In the genomic region with DNA sequence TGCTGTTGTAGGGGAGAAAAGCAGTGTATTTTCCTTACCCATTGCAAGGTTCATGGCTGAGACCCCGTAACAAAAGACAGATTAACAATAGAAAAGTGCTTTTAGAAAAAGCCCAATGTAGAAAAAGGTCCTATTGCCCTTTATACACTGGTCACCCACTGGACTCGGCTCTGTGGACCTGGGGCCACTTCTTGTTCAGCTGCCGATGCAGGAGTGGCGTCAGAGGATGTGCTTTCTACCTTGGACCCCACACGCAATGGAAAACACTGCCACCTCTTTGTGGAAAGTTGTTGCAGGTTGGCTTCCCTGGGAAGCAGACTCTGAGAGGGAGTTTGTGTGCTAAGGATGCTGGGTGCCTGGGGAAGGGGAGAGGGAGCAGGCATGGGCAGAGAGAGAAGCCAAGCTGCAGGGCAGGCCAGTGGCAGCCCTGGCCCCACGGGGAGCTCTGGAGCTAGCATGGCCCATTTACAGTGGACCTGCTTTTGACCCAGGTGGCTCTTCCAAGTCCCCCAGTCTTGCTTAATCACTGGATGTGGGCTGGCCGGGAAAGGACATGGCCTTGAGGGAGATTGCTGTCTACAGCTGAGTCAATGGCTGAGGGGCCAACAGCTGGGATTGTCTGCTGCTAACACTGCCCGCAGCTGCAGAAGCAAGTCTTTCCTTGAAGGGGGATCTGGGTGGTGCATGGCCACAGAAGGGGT, we compare ENCODE assay signal across 20 cellular contexts.
DNase-seq lines count a peak whose midpoint lies in the region; ATAC-seq, FAIRE-seq and TF ChIP-seq lines count a peak whose summit lies in the region.
"Had no signal": no experiment of that assay in that cellular context is flagged by ENCODE, and none has a peak within 500 bp of the region (broad histone marks: within the 10 kb centered on the region; RNA-seq: fewer than 3 reads in every experiment).

No MANE protein-coding gene starts in this region.

- H3K36me3 Mint-ChIP-seq in activated naive CD4-positive, alpha-beta T cell treated with anti-CD3 and anti-CD28 coated beads, Interleukin-2, amount 50 U/mL, for 72 hours, result no peaks in the 10 kb centered on the region
- H3K36me3 Mint-ChIP-seq in stimulated activated memory B cell treated with anti-CD40 and anti-IgM and Interleukin-4, amounts not matched to agents 10 μg/mL and 1 μg/mL and 100 μg/mL, for 72 hours, result no peaks in the 10 kb centered on the region
- H3K36me3 Mint-ChIP-seq in activated naive CD4-positive, alpha-beta T cell treated with anti-CD3 and anti-CD28 coated beads for 36 hours (ENCODE audit: low read depth), result no peaks in the 10 kb centered on the region

- no peak overlapping the region for H3K27ac Mint-ChIP-seq in activated naive CD4-positive, alpha-beta T cell treated with anti-CD3 and anti-CD28 coated beads, Interleukin-2, amount 50 U/mL, for 72 hours
- H3K27ac Mint-ChIP-seq in stimulated activated memory B cell treated with anti-CD40 and anti-IgM and Interleukin-4, amounts not matched to agents 10 μg/mL and 1 μg/mL and 100 μg/mL, for 72 hours, result no peak overlapping the region
- H3K27ac Mint-ChIP-seq in activated naive CD4-positive, alpha-beta T cell treated with anti-CD3 and anti-CD28 coated beads for 36 hours, result no peak overlapping the region
- H3K27ac Mint-ChIP-seq: B cell had no signal

- TF ChIP-seq POLR2A in heart left ventricle (IDR thresholded peaks at IDR 0.05) (no peak), H1 (IDR thresholded peaks at IDR 0.05; ENCODE audit: control extremely low read depth in 1 of 2, low read depth in 2 of 2, low read length in 2 of 2) (no peak)

- no peak overlapping the region for H3K4me3 ChIP-seq in heart left ventricle
- H3K4me3 ChIP-seq in right atrium auricular region, result no peak overlapping the region
- H3K4me3 ChIP-seq in H1 (ENCODE audit: extremely low read depth in 1 of 4, insufficient read depth in 2 of 4, low read depth in 3 of 4, low read length in 4 of 4), result no peak overlapping the region
- no peak overlapping the region for H3K4me3 ChIP-seq in osteoblast (ENCODE audit: insufficient read depth, low read length)
- H3K4me3 ChIP-seq: HAP-1 had no signal

- no peak overlapping the region for H3K27ac ChIP-seq in heart left ventricle
- H3K27ac ChIP-seq in right atrium auricular region, result no peak overlapping the region
- no peak overlapping the region for H3K27ac ChIP-seq in H1 (ENCODE audit: low read depth, low read length)
- H3K27ac ChIP-seq in osteoblast (ENCODE audit: low read depth, low read length), result no peak overlapping the region
- H3K27ac ChIP-seq: HL-60 had no signal

- H3K79me2 ChIP-seq in H1 (ENCODE audit: control insufficient read depth in 1 of 2, insufficient read depth in 2 of 2, low read length in 2 of 2), result no peaks in the 10 kb centered on the region
- no peaks in the 10 kb centered on the region for H3K79me2 ChIP-seq in osteoblast (ENCODE audit: insufficient read depth, low read length)

- no peaks in the 10 kb centered on the region for H3K79me1 ChIP-seq in H1 (ENCODE audit: low read depth, low read length)

- TF ChIP-seq CTCF in heart left ventricle (IDR thresholded peaks at IDR 0.05), result no peak
- no peak for TF ChIP-seq CTCF in right atrium auricular region (IDR thresholded peaks at IDR 0.05)
- no peak for TF ChIP-seq CTCF in H1 (IDR thresholded peaks at IDR 0.05; ENCODE audit: control extremely low read depth in 1 of 3, insufficient read depth in 1 of 3, low read depth in 1 of 3, low read length in 3 of 3)
- TF ChIP-seq CTCF in osteoblast (IDR thresholded peaks at IDR 0.05; ENCODE audit: extremely low read depth, low read depth, low read length), result no peak

- POLR2A ChIA-PET in H1 (lab: Charles Lee; ENCODE audit: partially characterized antibody), result interaction anchor here (1.1 to 1.3 kb wide), 2 partner anchors 11 to 281 kb away, joined by 3 read pairs; no protein-coding TSS in a partner anchor

- DNase-seq in heart left ventricle, result peak in 1 of 5 donors; percentile 29
- DNase-seq in right atrium auricular region (ENCODE audit: low spot score), result no peak
- peak in 1 of 2 experiments; percentile 36 for DNase-seq in H1 (ENCODE audit: low read depth in 1 of 2, low spot score in 2 of 2)
- DNase-seq in osteoblast (ENCODE audit: insufficient read length, low spot score, missing footprints), result peak; percentile 52
- no peak for DNase-seq in NCI-H1930 (lab: John Stamatoyannopoulos, UW)
- no peak for DNase-seq in activated naive CD4-positive, alpha-beta T cell treated with anti-CD3 and anti-CD28 coated beads, Interleukin-2, amount 50 U/mL, for 72 hours (ENCODE audit: low spot score in 2 of 2)
- DNase-seq in activated naive CD4-positive, alpha-beta T cell treated with anti-CD3 and anti-CD28 coated beads for 36 hours, result no peak
- DNase-seq: COR-L47, MM.1S, NCI-H1092, NCI-H146, NCI-H2081, NCI-H446 treated with DMSO at 0.1 percent for 48 hours, SHP77 had no signal

- no peak overlapping the region for H2BK15ac ChIP-seq in H1 (ENCODE audit: low read length)

- no peaks in the 10 kb centered on the region for H3K23me2 ChIP-seq in H1 (ENCODE audit: low read depth, low read length)

- no peaks in the 10 kb centered on the region for H3K9me3 Mint-ChIP-seq in activated naive CD4-positive, alpha-beta T cell treated with anti-CD3 and anti-CD28 coated beads, Interleukin-2, amount 50 U/mL, for 72 hours
- H3K9me3 Mint-ChIP-seq in stimulated activated memory B cell treated with anti-CD40 and anti-IgM and Interleukin-4, amounts not matched to agents 10 μg/mL and 1 μg/mL and 100 μg/mL, for 72 hours, result no peaks in the 10 kb centered on the region
- no peaks in the 10 kb centered on the region for H3K9me3 Mint-ChIP-seq in activated naive CD4-positive, alpha-beta T cell treated with anti-CD3 and anti-CD28 coated beads for 36 hours

- H3K4me3 Mint-ChIP-seq in stimulated activated memory B cell treated with anti-CD40 and anti-IgM and Interleukin-4, amounts not matched to agents 10 μg/mL and 1 μg/mL and 100 μg/mL, for 72 hours, result no peak overlapping the region
- no peak overlapping the region for H3K4me3 Mint-ChIP-seq in activated naive CD4-positive, alpha-beta T cell treated with anti-CD3 and anti-CD28 coated beads for 36 hours
- H3K4me3 Mint-ChIP-seq: B cell had no signal

- H2BK120ac ChIP-seq in H1 (replicated peaks; ENCODE audit: low read depth, low read length), result no peak overlapping the region

- H4K5ac ChIP-seq in H1 (ENCODE audit: insufficient read length, low read depth, low read length), result no peak overlapping the region

- no peak overlapping the region for H3K14ac ChIP-seq in H1 (ENCODE audit: insufficient read length)

- ATAC-seq in heart left ventricle, result peak; percentile 22 to 75 (median 44)
- ATAC-seq in activated naive CD4-positive, alpha-beta T cell treated with anti-CD3 and anti-CD28 coated beads, Interleukin-2, amount 50 U/mL, for 72 hours, result no peak
- ATAC-seq in stimulated activated memory B cell treated with anti-CD40 and anti-IgM and Interleukin-4, amounts not matched to agents 10 μg/mL and 1 μg/mL and 100 μg/mL, for 72 hours, result no peak
- ATAC-seq: Panc1 had no signal

- H2AFZ ChIP-seq in H1 (ENCODE audit: low read length) (no peak overlapping the region; the same call in 1 of the 2 replicates), osteoblast (ENCODE audit: low read length) (no peak overlapping the region)

- no peaks in the 10 kb centered on the region for H3K4me1 Mint-ChIP-seq in stimulated activated memory B cell treated with anti-CD40 and anti-IgM and Interleukin-4, amounts not matched to agents 10 μg/mL and 1 μg/mL and 100 μg/mL, for 72 hours
- H3K4me1 Mint-ChIP-seq in activated naive CD4-positive, alpha-beta T cell treated with anti-CD3 and anti-CD28 coated beads for 36 hours (ENCODE audit: low read depth), result peaks cover 6% of the 10 kb centered on the region
- H3K4me1 Mint-ChIP-seq: B cell had no signal

- intact Hi-C loops in heart left ventricle (cut with DNase I), result no loop called here
- intact Hi-C loops in activated naive CD4-positive, alpha-beta T cell treated with anti-CD3 and anti-CD28 coated beads for 36 hours (cut with micrococcal nuclease), result no loop called here

- no peak for TF ChIP-seq EP300 in H1 (IDR thresholded peaks at IDR 0.05; ENCODE audit: borderline replicate concordance in 1 of 2, low read depth in 2 of 2, low read length in 2 of 2)

- no peak overlapping the region; the same call in 1 of the 2 replicates for H2BK5ac ChIP-seq in H1 (ENCODE audit: low read depth, low read length)

- H3K9ac ChIP-seq in H1 (replicated peaks in 1 of 4; ENCODE audit: extremely low read depth in 1 of 4, low read depth in 3 of 4, low read length in 3 of 4), result no peak overlapping the region

- H4K20me1 ChIP-seq in H1 (replicated peaks in 1 of 2; ENCODE audit: control insufficient read depth in 1 of 2, insufficient read depth in 2 of 2, low read length in 2 of 2) (no peaks in the 10 kb centered on the region), osteoblast (ENCODE audit: insufficient read depth, low read length) (no peaks in the 10 kb centered on the region)

- CTCF ChIA-PET in H1 (lab: Charles Lee; ENCODE audit: partially characterized antibody), result interaction anchor here (1.1 to 1.2 kb wide), 2 partner anchors 27 to 55 kb away, joined by 3 to 9 read pairs; no protein-coding TSS in a partner anchor
- CTCF ChIA-PET in activated naive CD4-positive, alpha-beta T cell treated with anti-CD3 and anti-CD28 coated beads for 36 hours (lab: Charles Lee), result interaction anchor here (1.1 kb wide), 2 partner anchors 55 to 68 kb away, joined by 3 read pairs; no protein-coding TSS in a partner anchor

- H3K4me2 ChIP-seq in H1 (ENCODE audit: insufficient read depth in 1 of 2, low read depth in 2 of 2, low read length in 2 of 2) (no peak overlapping the region), osteoblast (ENCODE audit: insufficient read depth, low read length) (no peak overlapping the region)

- no peak overlapping the region; the same call in 1 of the 2 replicates for H3K18ac ChIP-seq in H1 (ENCODE audit: extremely low read depth, low read length)

- H4K8ac ChIP-seq in H1 (ENCODE audit: extremely low read depth, insufficient read depth, low read length), result no peak overlapping the region

- H3K27me3 ChIP-seq in heart left ventricle (peaks cover 0 to 2% (median 0%) of the 10 kb centered on the region in 9 donors), right atrium auricular region (no peaks in the 10 kb centered on the region), H1 (replicated peaks in 1 of 4; ENCODE audit: control insufficient read depth in 3 of 4, extremely low read depth in 1 of 4, insufficient read depth in 3 of 4, low read length in 3 of 4) (no peaks in the 10 kb centered on the region; a peak in 1 of 7 replicates), osteoblast (ENCODE audit: insufficient read depth, low read length) (peaks cover 8% of the 10 kb centered on the region)

- peaks cover 64% of the 10 kb centered on the region for H3K27me3 Mint-ChIP-seq in stimulated activated memory B cell treated with anti-CD40 and anti-IgM and Interleukin-4, amounts not matched to agents 10 μg/mL and 1 μg/mL and 100 μg/mL, for 72 hours
- peaks cover 10% of the 10 kb centered on the region for H3K27me3 Mint-ChIP-seq in activated naive CD4-positive, alpha-beta T cell treated with anti-CD3 and anti-CD28 coated beads for 36 hours (ENCODE audit: low read depth)

- H2AK5ac ChIP-seq in H1 (ENCODE audit: low read depth, low read length), result no peak overlapping the region

- H3K36me3 ChIP-seq in heart left ventricle (no peaks in the 10 kb centered on the region), right atrium auricular region (no peaks in the 10 kb centered on the region), H1 (ENCODE audit: control insufficient read depth in 2 of 4, insufficient read depth in 4 of 4, low read length in 3 of 4) (no peaks in the 10 kb centered on the region; a peak in 1 of 8 replicates), osteoblast (ENCODE audit: insufficient read depth, low read length) (no peaks in the 10 kb centered on the region)
- H3K36me3 ChIP-seq: HAP-1 had no signal

- TF ChIP-seq RAD21 in H1 (IDR thresholded peaks at IDR 0.05 in 1 of 2, conservative IDR thresholded peaks at IDR 0.05 in 1 of 2; ENCODE audit: low read depth in 2 of 2, low read length in 2 of 2), result no peak

- no peak overlapping the region for H3K4ac ChIP-seq in H1 (replicated peaks; ENCODE audit: insufficient read length, low read depth, low read length)

- H3K4me1 ChIP-seq in heart left ventricle (no peaks in the 10 kb centered on the region), right atrium auricular region (no peaks in the 10 kb centered on the region), H1 (replicated peaks in 1 of 4; ENCODE audit: control insufficient read depth in 3 of 4, insufficient read depth in 4 of 4, low read length in 3 of 4) (peaks cover 0 to 3% (median 0%) of the 10 kb centered on the region in 4 experiments; a peak in 2 of 7 replicates), osteoblast (ENCODE audit: insufficient read depth, low read length) (no peaks in the 10 kb centered on the region)
- H3K4me1 ChIP-seq: HAP-1 had no signal

- no peak overlapping the region for H3K56ac ChIP-seq in H1 (replicated peaks; ENCODE audit: insufficient read length, low read depth, low read length)

- H3K23ac ChIP-seq in H1 (ENCODE audit: insufficient read length), result no peak overlapping the region

- 82 to 90% (median 83%) methylated on average over 7 to 8 of the region's 8 CpGs for WGBS in heart left ventricle, 4 donors
- 89% methylated on average over 8 of the region's 8 CpGs; no CpG with 5 or more reads in 1 of the 2 experiments for whole genome bisulfite sequencing in H1 (ENCODE audit: extremely low coverage in 1 of 2, insufficient coverage in 1 of 2, insufficient read length in 1 of 2, insufficient replicate concordance in 2 of 2, low coverage in 1 of 2, low lambda C conversion rate in 2 of 2, missing lambda C conversion rate in 1 of 2), 2 experiments

- no peaks in the 10 kb centered on the region for H3K9me3 ChIP-seq in heart left ventricle
- no peaks in the 10 kb centered on the region for H3K9me3 ChIP-seq in right atrium auricular region
- H3K9me3 ChIP-seq in H1 (ENCODE audit: insufficient read depth in 2 of 2, low read depth in 1 of 2, low read length in 1 of 2), result no peaks in the 10 kb centered on the region
- no peaks in the 10 kb centered on the region for H3K9me3 ChIP-seq in osteoblast (ENCODE audit: low read depth, low read length)
- H3K9me3 ChIP-seq: HAP-1 had no signal

- no peak for FAIRE-seq in H1 (lab: Jason Lieb, UNC)
- FAIRE-seq: G401.6 had no signal

- 0 out of 2 replicates have a peak overlapping the region, but pooled peaks have one; percentile 76 for H2BK20ac ChIP-seq in H1 (ENCODE audit: low read length)

- H4K91ac ChIP-seq in H1 (replicated peaks; ENCODE audit: insufficient read length, low read length), result no peak overlapping the region

- 0 out of 2 replicates have a peak overlapping the region, but pooled peaks have one; percentile 65 for H2BK12ac ChIP-seq in H1 (ENCODE audit: low read depth, low read length)

Comparison
In these comparisons a context has a peak if more than half of its experiments do, and no peak if none do; other contexts are left out.
1. ATAC-seq: peak in heart left ventricle (4 of 4); none in activated naive CD4-positive, alpha-beta T cell treated with anti-CD3 and anti-CD28 coated beads, Interleukin-2, amount 50 U/mL, for 72 hours (0 of 2) and stimulated activated memory B cell treated with anti-CD40 and anti-IgM and Interleukin-4, amounts not matched to agents 10 μg/mL and 1 μg/mL and 100 μg/mL, for 72 hours (single experiment).